1 cellular context compared by ENCODE assay signal in genomic region chr17:4733073-4733531, GRCh38.
A peak's percentile ranks its signal among the peaks of the same experiment; 100 is the strongest.
TF ChIP-seq lines count a peak whose summit lies in the region.

No MANE protein-coding gene starts in this region.

TF ChIP-seq in K562, 482 proteins besides CTCF, POLR2A, EP300 and RAD21:
- TF ChIP-seq ZNF316 (IDR thresholded peaks at IDR 0.05) (no peak), SPI1 (IDR thresholded peaks at IDR 0.05; ENCODE audit: borderline replicate concordance, low read depth, low read length) (peak; percentile 59; the same call in 1 of the 2 replicates), E4F1 (CRISPR knock-in tag; IDR thresholded peaks at IDR 0.05; ENCODE audit: borderline replicate concordance) (no peak)
